Comparison of ENCODE assay signal across 12 cellular contexts in the genomic region with DNA sequence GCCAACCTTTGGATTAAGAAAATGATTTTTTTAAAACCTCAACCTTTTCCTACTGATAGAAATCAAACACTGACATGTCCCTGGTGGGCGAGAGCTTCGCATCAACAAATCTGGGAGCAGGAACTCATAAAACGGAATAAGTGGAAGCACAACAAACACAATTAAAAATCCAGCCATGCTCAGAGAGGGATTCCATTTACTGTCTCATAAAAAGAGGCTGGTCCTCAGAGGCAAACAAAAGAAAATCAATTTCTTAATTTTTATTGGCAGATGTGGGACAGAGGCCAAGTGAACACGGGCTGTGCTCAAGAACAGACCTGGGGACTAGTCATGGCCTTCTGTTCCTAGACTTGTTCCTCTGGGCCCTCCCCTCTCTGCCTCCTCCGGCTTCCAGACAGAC.
DNase-seq lines count a peak whose midpoint lies in the region; ATAC-seq and TF ChIP-seq lines count a peak whose summit lies in the region.
"Had no signal": no experiment of that assay in that cellular context is flagged by ENCODE, and none has a peak within 500 bp of the region (broad histone marks: within the 10 kb centered on the region; RNA-seq: fewer than 3 reads in every experiment).

No MANE protein-coding gene starts in this region.

- no peak overlapping the region for H3K4me3 ChIP-seq in LNCaP clone FGC (ENCODE audit: low read depth, low read length)
- H3K4me3 ChIP-seq: A549, BLaER1 had no signal

- ATAC-seq in HG02840 (IDR thresholded peaks at IDR 0.05; ENCODE audit: low FRiP score, unreplicated experiment), result no peak
- ATAC-seq: A549; CD8-positive, alpha-beta T cell had no signal

- no peak for TF ChIP-seq CTCF in LNCaP clone FGC (IDR thresholded peaks at IDR 0.05; ENCODE audit: control insufficient read depth, extremely low read depth, insufficient read depth)

- DNase-seq in NCI-H748 (lab: John Stamatoyannopoulos, UW; ENCODE audit: unreplicated experiment), result peak; percentile 16
- no peak for DNase-seq in NCI-H748 treated with DMSO at 0.1 percent for 48 hours (lab: John Stamatoyannopoulos, UW)
- DNase-seq in LNCaP clone FGC (ENCODE audit: low read depth), result peak; percentile 93
- peak; percentile 45 for DNase-seq in NCI-H1105 treated with DMSO at 0.1 percent for 48 hours (lab: John Stamatoyannopoulos, UW)
- DNase-seq in NCI-H345 (lab: John Stamatoyannopoulos, UW), result no peak
- DNase-seq in AG08396 (ENCODE audit: low spot score), result no peak
- DNase-seq: Calu3; CD8-positive, alpha-beta T cell; H9 had no signal

Comparison
In these comparisons a context has a peak if more than half of its experiments do, and no peak if none do; other contexts are left out.
1. DNase-seq: peak in NCI-H748 (single experiment), LNCaP clone FGC (single experiment) and NCI-H1105 treated with DMSO at 0.1 percent for 48 hours (single experiment); none in NCI-H748 treated with DMSO at 0.1 percent for 48 hours (single experiment), NCI-H345 (single experiment) and AG08396 (single experiment).